2 cellular contexts compared by ENCODE assay signal in genomic region chr10:24618401-24618800, GRCh38.
A peak's percentile ranks its signal among the peaks of the same experiment; 100 is the strongest.
TF ChIP-seq lines count a peak whose summit lies in the region.

No MANE protein-coding gene starts in this region.

TF ChIP-seq in A549, 52 proteins besides CTCF, POLR2A, EP300 and RAD21 (continued from another document):
- no peak for TF ChIP-seq PBX3 (IDR thresholded peaks at IDR 0.05)
- no peak for TF ChIP-seq KDM1A (IDR thresholded peaks at IDR 0.05; ENCODE audit: low read depth)
- TF ChIP-seq MAFK (IDR thresholded peaks at IDR 0.05; ENCODE audit: partially characterized antibody) = no peak
- no peak for TF ChIP-seq HOXA7 (CRISPR knock-in tag; IDR thresholded peaks at IDR 0.05)
- no peak for TF ChIP-seq HES2 (IDR thresholded peaks at IDR 0.05)
- TF ChIP-seq GATA3 (IDR thresholded peaks at IDR 0.05; ENCODE audit: borderline replicate concordance) = no peak
- TF ChIP-seq HOXB13 (CRISPR knock-in tag; IDR thresholded peaks at IDR 0.05; ENCODE audit: low read depth) = no peak
- no peak for TF ChIP-seq TFCP2L1 (CRISPR knock-in tag; IDR thresholded peaks at IDR 0.05)
- TF ChIP-seq BHLHE40 (IDR thresholded peaks at IDR 0.05; ENCODE audit: low read depth, low read length) = no peak
- TF ChIP-seq ZSCAN20 (CRISPR knock-in tag; IDR thresholded peaks at IDR 0.05) = no peak
- no peak for TF ChIP-seq HOXB5 (CRISPR knock-in tag; IDR thresholded peaks at IDR 0.05)
- no peak for TF ChIP-seq SMC3 (IDR thresholded peaks at IDR 0.05)
- TF ChIP-seq, protein P1, sequence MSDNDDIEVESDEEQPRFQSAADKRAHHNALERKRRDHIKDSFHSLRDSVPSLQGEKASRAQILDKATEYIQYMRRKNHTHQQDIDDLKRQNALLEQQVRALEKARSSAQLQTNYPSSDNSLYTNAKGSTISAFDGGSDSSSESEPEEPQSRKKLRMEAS (IDR thresholded peaks at IDR 0.05) = no peak
- TF ChIP-seq PHF8 (IDR thresholded peaks at IDR 0.05; ENCODE audit: borderline replicate concordance, low read depth) = no peak
- no peak for TF ChIP-seq MYC (IDR thresholded peaks at IDR 0.05; ENCODE audit: borderline replicate concordance, low read length)
- TF ChIP-seq E2F6 (IDR thresholded peaks at IDR 0.05; ENCODE audit: borderline replicate concordance, low read depth) = no peak
- no peak for TF ChIP-seq ZNF302 (CRISPR knock-in tag; IDR thresholded peaks at IDR 0.05)
- TF ChIP-seq NPAS2 (CRISPR knock-in tag; IDR thresholded peaks at IDR 0.05; ENCODE audit: borderline replicate concordance) = no peak

TF ChIP-seq in K562, 482 proteins besides CTCF, POLR2A, EP300 and RAD21 (continued from another document):
- TF ChIP-seq NEUROD1 (IDR thresholded peaks at IDR 0.05; ENCODE audit: borderline replicate concordance, low read depth, low read length, partially characterized antibody) = no peak
- TF ChIP-seq JUND (IDR thresholded peaks at IDR 0.05; ENCODE audit: borderline replicate concordance, low read depth, low read length) = peak; percentile 37; the same call in 1 of the 2 replicates
- TF ChIP-seq JUND (tag; IDR thresholded peaks at IDR 0.05; ENCODE audit: borderline replicate concordance, low read depth, low read length) = no peak
- TF ChIP-seq ESRRB (CRISPR knock-in tag; IDR thresholded peaks at IDR 0.05; ENCODE audit: borderline replicate concordance) = no peak
- TF ChIP-seq, protein P2, sequence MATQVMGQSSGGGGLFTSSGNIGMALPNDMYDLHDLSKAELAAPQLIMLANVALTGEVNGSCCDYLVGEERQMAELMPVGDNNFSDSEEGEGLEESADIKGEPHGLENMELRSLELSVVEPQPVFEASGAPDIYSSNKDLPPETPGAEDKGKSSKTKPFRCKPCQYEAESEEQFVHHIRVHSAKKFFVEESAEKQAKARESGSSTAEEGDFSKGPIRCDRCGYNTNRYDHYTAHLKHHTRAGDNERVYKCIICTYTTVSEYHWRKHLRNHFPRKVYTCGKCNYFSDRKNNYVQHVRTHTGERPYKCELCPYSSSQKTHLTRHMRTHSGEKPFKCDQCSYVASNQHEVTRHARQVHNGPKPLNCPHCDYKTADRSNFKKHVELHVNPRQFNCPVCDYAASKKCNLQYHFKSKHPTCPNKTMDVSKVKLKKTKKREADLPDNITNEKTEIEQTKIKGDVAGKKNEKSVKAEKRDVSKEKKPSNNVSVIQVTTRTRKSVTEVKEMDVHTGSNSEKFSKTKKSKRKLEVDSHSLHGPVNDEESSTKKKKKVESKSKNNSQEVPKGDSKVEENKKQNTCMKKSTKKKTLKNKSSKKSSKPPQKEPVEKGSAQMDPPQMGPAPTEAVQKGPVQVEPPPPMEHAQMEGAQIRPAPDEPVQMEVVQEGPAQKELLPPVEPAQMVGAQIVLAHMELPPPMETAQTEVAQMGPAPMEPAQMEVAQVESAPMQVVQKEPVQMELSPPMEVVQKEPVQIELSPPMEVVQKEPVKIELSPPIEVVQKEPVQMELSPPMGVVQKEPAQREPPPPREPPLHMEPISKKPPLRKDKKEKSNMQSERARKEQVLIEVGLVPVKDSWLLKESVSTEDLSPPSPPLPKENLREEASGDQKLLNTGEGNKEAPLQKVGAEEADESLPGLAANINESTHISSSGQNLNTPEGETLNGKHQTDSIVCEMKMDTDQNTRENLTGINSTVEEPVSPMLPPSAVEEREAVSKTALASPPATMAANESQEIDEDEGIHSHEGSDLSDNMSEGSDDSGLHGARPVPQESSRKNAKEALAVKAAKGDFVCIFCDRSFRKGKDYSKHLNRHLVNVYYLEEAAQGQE (CRISPR knock-in tag; IDR thresholded peaks at IDR 0.05; ENCODE audit: low read depth) = no peak
- TF ChIP-seq SUPT5H (IDR thresholded peaks at IDR 0.05) = no peak
- TF ChIP-seq BRD4 (IDR thresholded peaks at IDR 0.05) = no peak
